Comparison of ENCODE assay signal across 22 cellular contexts in the genomic region with DNA sequence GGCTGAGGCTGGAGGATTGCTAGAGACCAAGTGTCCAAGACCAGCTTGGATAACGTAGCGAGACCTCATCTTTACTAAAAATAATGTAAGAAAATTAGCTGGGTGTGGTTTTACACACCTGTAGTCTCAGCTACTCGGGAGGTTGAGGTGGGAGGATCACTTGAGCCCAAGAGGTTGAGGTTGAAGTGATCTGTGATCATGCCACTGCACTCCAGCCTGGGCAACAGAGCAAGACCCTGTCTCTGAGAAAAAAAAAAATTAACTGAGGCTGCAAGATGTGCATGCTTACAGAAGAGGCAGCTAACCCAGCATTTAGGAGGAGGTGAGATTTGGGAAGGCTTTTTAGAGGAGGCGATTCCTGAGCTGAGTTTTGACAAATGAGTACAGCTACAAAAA. TPM values are rescaled to one million over a fixed set of nuclear protein-coding genes. Genes with fewer than 3 reads are reported as not detected.
DNase-seq lines count a peak whose midpoint lies in the region; ATAC-seq, FAIRE-seq and TF ChIP-seq lines count a peak whose summit lies in the region.
"Had no signal": no experiment of that assay in that cellular context is flagged by ENCODE, and none has a peak within 500 bp of the region (broad histone marks: within the 10 kb centered on the region; RNA-seq: fewer than 3 reads in every experiment).

No MANE protein-coding gene starts in this region.

- WGBS in right cardiac atrium, result 92% methylated on average over 4 of the region's 4 CpGs

- H3K27ac ChIP-seq in breast epithelium, result no peak overlapping the region
- H3K27ac ChIP-seq in right cardiac atrium (ENCODE audit: low read length), result peak overlapping the region; percentile 34
- H3K27ac ChIP-seq in kidney (ENCODE audit: low read depth in 2 of 2, low read length in 2 of 2), result peak overlapping the region; percentile 5 to 36
- H3K27ac ChIP-seq: 22Rv1, C4-2B, GM23248, HL-60 had no signal

- TF ChIP-seq CTCF in MCF 10A (IDR thresholded peaks at IDR 0.05; ENCODE audit: unreplicated experiment) (no peak), breast epithelium (IDR thresholded peaks at IDR 0.05) (no peak), kidney (IDR thresholded peaks at IDR 0.05; ENCODE audit: borderline replicate concordance, extremely low read depth, insufficient read depth) (no peak)

- no peak for ATAC-seq in right cardiac atrium
- no peak for ATAC-seq in left ventricle myocardium superior
- ATAC-seq: A549 had no signal

- POLR2A ChIA-PET in MCF 10A (lab: Yijun Ruan, JAX), result interaction anchor here (0.7 kb wide), 1 partner anchor 10 kb away, joined by 3 read pairs; no protein-coding TSS in a partner anchor

- H3K9ac ChIP-seq in kidney (ENCODE audit: low read length in 2 of 2), result no peak overlapping the region
- H3K9ac ChIP-seq: GM23248 had no signal

- peaks cover 19% of the 10 kb centered on the region for H3K4me1 Mint-ChIP-seq in MCF 10A (ENCODE audit: insufficient read depth, unreplicated experiment)

- no peaks in the 10 kb centered on the region for H3K4me1 ChIP-seq in breast epithelium
- peaks cover 3% of the 10 kb centered on the region for H3K4me1 ChIP-seq in right cardiac atrium (ENCODE audit: control insufficient read depth, insufficient read depth, low read length)
- H3K4me1 ChIP-seq in kidney (ENCODE audit: control insufficient read depth in 1 of 2, insufficient read depth in 1 of 2, low read depth in 1 of 2, low read length in 2 of 2), result peaks cover 8 to 20% of the 10 kb centered on the region in 2 donors

- CTCF ChIA-PET in MCF 10A (lab: Yijun Ruan, JAX), result interaction anchor here (0.6 to 1.4 kb wide), 7 partner anchors 29 to 793 kb away, joined by 3 to 5 read pairs (median 3); no protein-coding TSS in a partner anchor

- H3K36me3 Mint-ChIP-seq in MCF 10A (ENCODE audit: insufficient read depth, unreplicated experiment), result peaks cover 4% of the 10 kb centered on the region

- H3K4me3 ChIP-seq in breast epithelium (no peak overlapping the region), right cardiac atrium (ENCODE audit: low read length) (no peak overlapping the region), kidney (ENCODE audit: low read length in 2 of 2) (no peak overlapping the region)
- H3K4me3 ChIP-seq: A549, GM23248 had no signal

- no peaks in the 10 kb centered on the region for H3K27me3 ChIP-seq in breast epithelium
- H3K27me3 ChIP-seq in right cardiac atrium (ENCODE audit: control insufficient read depth, insufficient read depth), result no peaks in the 10 kb centered on the region

- no TSS peak for BruUV-seq in MCF 10A (replicated peaks; lab: Mats Ljungman, UMichigan)

- H3K9me3 Mint-ChIP-seq in MCF 10A (ENCODE audit: unreplicated experiment), result no peaks in the 10 kb centered on the region
- H3K9me3 Mint-ChIP-seq: CD4-positive, alpha-beta T cell; HFFc6 had no signal

- FAIRE-seq in kidney (lab: Jason Lieb, UNC), result no peak
- FAIRE-seq: A549, GM12892, GM18507 had no signal

- H3K27me3 Mint-ChIP-seq in MCF 10A (ENCODE audit: insufficient read depth, unreplicated experiment), result no peaks in the 10 kb centered on the region

- peak overlapping the region; percentile 61 for H3K27ac Mint-ChIP-seq in MCF 10A (ENCODE audit: low read depth, unreplicated experiment)
- H3K27ac Mint-ChIP-seq: CD4-positive, alpha-beta T cell; HFFc6 had no signal

- TF ChIP-seq POLR2A in breast epithelium (IDR thresholded peaks at IDR 0.05), result no peak

- H3K4me3 Mint-ChIP-seq in MCF 10A (ENCODE audit: unreplicated experiment), result no peak overlapping the region
- H3K4me3 Mint-ChIP-seq: CD4-positive, alpha-beta T cell; HFFc6 had no signal

- H3K36me3 ChIP-seq in breast epithelium (no peaks in the 10 kb centered on the region), kidney (ENCODE audit: control insufficient read depth in 1 of 2, insufficient read depth in 2 of 2, low read length in 2 of 2) (no peaks in the 10 kb centered on the region)

- DNase-seq in MCF 10A (ENCODE audit: unreplicated experiment), result no peak
- DNase-seq in breast epithelium (ENCODE audit: low spot score in 2 of 2), result no peak
- no peak for DNase-seq in right cardiac atrium
- no peak for DNase-seq in left ventricle myocardium superior
- no peak for DNase-seq in kidney
- no peak for DNase-seq in NCI-H1694 treated with DMSO at 0.1 percent for 48 hours (lab: John Stamatoyannopoulos, UW)
- no peak for DNase-seq in NCI-H524 treated with DMSO at 0.1 percent for 48 hours (lab: John Stamatoyannopoulos, UW)
- DNase-seq in dermis blood vessel endothelial cell, result no peak
- DNase-seq: AML-193; CD4-positive, alpha-beta T cell; DMS153; DMS79; GDM1; GM23248; HCEC 1CT; HFFc6 had no signal

- H3K9me3 ChIP-seq in breast epithelium (no peaks in the 10 kb centered on the region), right cardiac atrium (ENCODE audit: control insufficient read depth, low read length) (no peaks in the 10 kb centered on the region), kidney (ENCODE audit: control insufficient read depth in 1 of 2, low read length in 2 of 2) (no peaks in the 10 kb centered on the region)
- H3K9me3 ChIP-seq: A549 had no signal

- intact Hi-C loops in MCF 10A (cut with micrococcal nuclease), result no loop called here
- intact Hi-C loops in breast epithelium (cut with DNase I; ENCODE audit: low total_unique reads), result no loop called here
- intact Hi-C loops in right cardiac atrium (cut with DNase I), result no loop called here
- intact Hi-C loops in left ventricle myocardium superior (cut with micrococcal nuclease), result no loop called here
- intact Hi-C loops in kidney (cut with DNase I), result no loop called here

RNA-seq across cellular contexts. Expression of a gene that starts 9.5 kb away (rescaled TPM):
- 54.2 and 57.1 TPM in 2 replicates for total RNA-seq in MCF 10A (2022)
- 10 to 100 TPM; 18.2 to 47.3 (median 41.0) TPM for total RNA-seq in breast epithelium
- 100 to 1,000 TPM in 1 of 4 donors, 10 to 100 TPM in 3; 75.1 to 102 (median 90.8) TPM for total RNA-seq in right cardiac atrium
- polyA plus RNA-seq in right cardiac atrium, result 31.2 TPM
- total RNA-seq in left ventricle myocardium superior, result 163 TPM
- total RNA-seq in kidney, result 47.6 TPM
- 131 TPM for polyA plus RNA-seq in kidney (ENCODE audit: insufficient read depth, low read depth, low replicate concordance)
- total RNA-seq in dermis blood vessel endothelial cell, result 21.1 and 23.1 TPM in 2 replicates

Comparison
In these comparisons a context has a peak if more than half of its experiments do, and no peak if none do; other contexts are left out.
1. H3K27ac ChIP-seq: peak in right cardiac atrium (single experiment) and kidney (2 of 2); none in breast epithelium (0 of 2).